In the genomic region with DNA sequence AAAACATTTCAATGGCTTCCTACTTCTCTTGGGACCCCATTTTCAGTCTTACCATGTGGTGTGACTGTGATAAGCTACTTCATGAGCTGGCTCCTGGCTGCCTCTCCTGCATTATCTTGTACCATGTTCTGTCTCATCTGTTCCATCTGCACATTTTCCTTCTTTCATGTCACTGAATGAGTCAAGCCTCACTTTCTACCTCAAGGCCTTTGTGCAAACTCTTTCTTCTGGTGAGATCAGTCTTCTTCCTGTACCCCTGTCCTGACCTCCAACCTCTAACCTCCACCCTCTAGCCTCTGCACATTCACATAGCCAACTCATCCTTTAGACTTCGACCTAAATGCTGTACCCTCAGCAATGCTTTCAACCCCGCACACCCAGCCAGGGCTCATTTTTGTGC, we compare ENCODE assay signal across 22 cellular contexts. TPM values are rescaled to one million over a fixed set of nuclear protein-coding genes. Genes with fewer than 3 reads are reported as not detected.
A peak's percentile ranks its signal among the peaks of the same experiment; 100 is the strongest.
DNase-seq lines count a peak whose midpoint lies in the region; ATAC-seq and TF ChIP-seq lines count a peak whose summit lies in the region.
"Had no signal": no experiment of that assay in that cellular context is flagged by ENCODE, and none has a peak within 500 bp of the region (broad histone marks: within the 10 kb centered on the region; RNA-seq: fewer than 3 reads in every experiment).

No MANE protein-coding gene starts in this region.

- no peak for DNase-seq in activated CD4-positive, alpha-beta T cell treated with anti-CD3 and anti-CD28 coated beads, Interleukin-2, amount 10 ng/mL, durations not matched to agents 24 days and 14 days
- no peak for DNase-seq in activated CD4-positive, alpha-beta T cell treated with anti-CD3 and anti-CD28 coated beads for 4 hours
- DNase-seq in activated naive CD4-positive, alpha-beta T cell treated with anti-CD3 and anti-CD28 coated beads, Interleukin-2, amount 50 U/mL, for 72 hours (ENCODE audit: low spot score in 2 of 2): no peak
- DNase-seq in activated naive CD4-positive, alpha-beta T cell (lab: John Stamatoyannopoulos, UW): no peak
- DNase-seq in activated naive CD8-positive, alpha-beta T cell treated with anti-CD3 and anti-CD28 coated beads, Interleukin-2, amount 50 U/mL, for 24 hours: no peak
- no peak for DNase-seq in stimulated activated naive CD8-positive, alpha-beta T cell treated with anti-CD3 and anti-CD28 coated beads, Interleukin-15, amount 100 ng/mL, for 72 hours
- DNase-seq in CD4-positive, alpha-beta memory T cell: no peak
- no peak for DNase-seq in left lung
- DNase-seq: DMS153, DND-41, GM23248, H7, KBM-7, MV-4-11, NCI-H1105 treated with DMSO at 0.1 percent for 48 hours, NCI-H146, NCI-H1930, NCI-H2107, NCI-H526 treated with DMSO at 0.1 percent for 48 hours, Right ventricle myocardium superior, RPMI8226 had no signal

- H3K9me3 ChIP-seq in CD4-positive, alpha-beta memory T cell (ENCODE audit: control insufficient read depth in 1 of 2, low read length in 2 of 2): no peaks in the 10 kb centered on the region
- H3K9me3 ChIP-seq in left lung: no peaks in the 10 kb centered on the region
- H3K9me3 ChIP-seq: SJSA1 had no signal

- H3K36me3 ChIP-seq in CD4-positive, alpha-beta memory T cell (ENCODE audit: insufficient read depth, low read length): no peaks in the 10 kb centered on the region
- H3K36me3 ChIP-seq in left lung: no peaks in the 10 kb centered on the region
- H3K36me3 ChIP-seq: SJSA1 had no signal

- H3K4me3 ChIP-seq in CD4-positive, alpha-beta memory T cell (ENCODE audit: low read length in 2 of 2): no peak overlapping the region
- no peak overlapping the region for H3K4me3 ChIP-seq in left lung
- H3K4me3 ChIP-seq: GM23248, SJSA1 had no signal

- H3K27ac Mint-ChIP-seq in activated CD4-positive, alpha-beta T cell treated with anti-CD3 and anti-CD28 coated beads, Interleukin-2, amount 10 ng/mL, durations not matched to agents 24 days and 14 days: peak overlapping the region; percentile 29
- H3K27ac Mint-ChIP-seq in activated naive CD4-positive, alpha-beta T cell treated with anti-CD3 and anti-CD28 coated beads, Interleukin-2, amount 50 U/mL, for 72 hours: peak overlapping the region in 1 of 2 donors; percentile 57
- H3K27ac Mint-ChIP-seq in activated naive CD8-positive, alpha-beta T cell treated with anti-CD3 and anti-CD28 coated beads, Interleukin-2, amount 50 U/mL, for 24 hours: peak overlapping the region; percentile 49
- peak overlapping the region in 1 of 2 donors; percentile 3 for H3K27ac Mint-ChIP-seq in stimulated activated naive CD8-positive, alpha-beta T cell treated with anti-CD3 and anti-CD28 coated beads, Interleukin-15, amount 100 ng/mL, for 72 hours
- H3K27ac Mint-ChIP-seq in CD4-positive, alpha-beta memory T cell: no peak overlapping the region

- intact Hi-C loops in activated CD4-positive, alpha-beta T cell treated with anti-CD3 and anti-CD28 coated beads, Interleukin-2, amount 10 ng/mL, durations not matched to agents 24 days and 14 days (cut with micrococcal nuclease): loop anchor here (10.0 kb wide), 2 partner anchors 308 to 582 kb away; no protein-coding TSS in a partner anchor
- intact Hi-C loops in CD4-positive, alpha-beta memory T cell (cut with micrococcal nuclease): no loop called here
- intact Hi-C loops in left lung (cut with DNase I): no loop called here

- H3K27me3 ChIP-seq in CD4-positive, alpha-beta memory T cell (ENCODE audit: insufficient read depth, low read length): no peaks in the 10 kb centered on the region
- H3K27me3 ChIP-seq in left lung: no peaks in the 10 kb centered on the region
- H3K27me3 ChIP-seq: SJSA1 had no signal

- H3K36me3 Mint-ChIP-seq in activated CD4-positive, alpha-beta T cell treated with anti-CD3 and anti-CD28 coated beads, Interleukin-2, amount 10 ng/mL, durations not matched to agents 24 days and 14 days (ENCODE audit: low read depth): no peaks in the 10 kb centered on the region
- no peaks in the 10 kb centered on the region for H3K36me3 Mint-ChIP-seq in activated naive CD4-positive, alpha-beta T cell treated with anti-CD3 and anti-CD28 coated beads, Interleukin-2, amount 50 U/mL, for 72 hours
- H3K36me3 Mint-ChIP-seq in activated naive CD8-positive, alpha-beta T cell treated with anti-CD3 and anti-CD28 coated beads, Interleukin-2, amount 50 U/mL, for 24 hours (ENCODE audit: low read depth): no peaks in the 10 kb centered on the region
- no peaks in the 10 kb centered on the region for H3K36me3 Mint-ChIP-seq in CD4-positive, alpha-beta memory T cell

- no peaks in the 10 kb centered on the region for H3K27me3 Mint-ChIP-seq in activated CD4-positive, alpha-beta T cell treated with anti-CD3 and anti-CD28 coated beads, Interleukin-2, amount 10 ng/mL, durations not matched to agents 24 days and 14 days
- peaks cover 11% of the 10 kb centered on the region for H3K27me3 Mint-ChIP-seq in activated naive CD8-positive, alpha-beta T cell treated with anti-CD3 and anti-CD28 coated beads, Interleukin-2, amount 50 U/mL, for 24 hours
- peaks cover 18% of the 10 kb centered on the region for H3K27me3 Mint-ChIP-seq in stimulated activated naive CD8-positive, alpha-beta T cell treated with anti-CD3 and anti-CD28 coated beads, Interleukin-15, amount 100 ng/mL, for 72 hours
- peaks cover 2 to 5% of the 10 kb centered on the region in 2 donors for H3K27me3 Mint-ChIP-seq in CD4-positive, alpha-beta memory T cell

- ATAC-seq in activated naive CD4-positive, alpha-beta T cell treated with anti-CD3 and anti-CD28 coated beads, Interleukin-2, amount 50 U/mL, for 72 hours: peak; percentile 54 to 93
- ATAC-seq in activated naive CD8-positive, alpha-beta T cell treated with anti-CD3 and anti-CD28 coated beads, Interleukin-2, amount 50 U/mL, for 24 hours: peak; percentile 81
- peak; percentile 65 for ATAC-seq in stimulated activated naive CD8-positive, alpha-beta T cell treated with anti-CD3 and anti-CD28 coated beads, Interleukin-15, amount 100 ng/mL, for 72 hours
- ATAC-seq in left lung: no peak

- H3K4me1 Mint-ChIP-seq in activated CD4-positive, alpha-beta T cell treated with anti-CD3 and anti-CD28 coated beads, Interleukin-2, amount 10 ng/mL, durations not matched to agents 24 days and 14 days: no peaks in the 10 kb centered on the region
- peaks cover 6% of the 10 kb centered on the region for H3K4me1 Mint-ChIP-seq in activated naive CD8-positive, alpha-beta T cell treated with anti-CD3 and anti-CD28 coated beads, Interleukin-2, amount 50 U/mL, for 24 hours
- peaks cover 7% of the 10 kb centered on the region for H3K4me1 Mint-ChIP-seq in stimulated activated naive CD8-positive, alpha-beta T cell treated with anti-CD3 and anti-CD28 coated beads, Interleukin-15, amount 100 ng/mL, for 72 hours
- H3K4me1 Mint-ChIP-seq in CD4-positive, alpha-beta memory T cell: no peaks in the 10 kb centered on the region

- no peak overlapping the region for H3K4me3 Mint-ChIP-seq in activated CD4-positive, alpha-beta T cell treated with anti-CD3 and anti-CD28 coated beads, Interleukin-2, amount 10 ng/mL, durations not matched to agents 24 days and 14 days
- H3K4me3 Mint-ChIP-seq in activated naive CD8-positive, alpha-beta T cell treated with anti-CD3 and anti-CD28 coated beads, Interleukin-2, amount 50 U/mL, for 24 hours: no peak overlapping the region
- H3K4me3 Mint-ChIP-seq in stimulated activated naive CD8-positive, alpha-beta T cell treated with anti-CD3 and anti-CD28 coated beads, Interleukin-15, amount 100 ng/mL, for 72 hours: no peak overlapping the region
- H3K4me3 Mint-ChIP-seq in CD4-positive, alpha-beta memory T cell: no peak overlapping the region

- CTCF ChIA-PET in CD4-positive, alpha-beta memory T cell (lab: Charles Lee; ENCODE audit: partially characterized antibody): interaction anchor here (0.9 kb wide), 1 partner anchor 12 kb away, joined by 3 read pairs; no protein-coding TSS in a partner anchor

- no peak for TF ChIP-seq CTCF in left lung (IDR thresholded peaks at IDR 0.05)

- H3K4me1 ChIP-seq in CD4-positive, alpha-beta memory T cell (ENCODE audit: insufficient read depth, low read length): no peaks in the 10 kb centered on the region
- no peaks in the 10 kb centered on the region for H3K4me1 ChIP-seq in left lung
- H3K4me1 ChIP-seq: SJSA1 had no signal

- H3K9me3 Mint-ChIP-seq in activated CD4-positive, alpha-beta T cell treated with anti-CD3 and anti-CD28 coated beads, Interleukin-2, amount 10 ng/mL, durations not matched to agents 24 days and 14 days: no peaks in the 10 kb centered on the region
- no peaks in the 10 kb centered on the region for H3K9me3 Mint-ChIP-seq in activated naive CD4-positive, alpha-beta T cell treated with anti-CD3 and anti-CD28 coated beads, Interleukin-2, amount 50 U/mL, for 72 hours
- no peaks in the 10 kb centered on the region for H3K9me3 Mint-ChIP-seq in activated naive CD8-positive, alpha-beta T cell treated with anti-CD3 and anti-CD28 coated beads, Interleukin-2, amount 50 U/mL, for 24 hours
- no peaks in the 10 kb centered on the region for H3K9me3 Mint-ChIP-seq in stimulated activated naive CD8-positive, alpha-beta T cell treated with anti-CD3 and anti-CD28 coated beads, Interleukin-15, amount 100 ng/mL, for 72 hours
- no peaks in the 10 kb centered on the region for H3K9me3 Mint-ChIP-seq in CD4-positive, alpha-beta memory T cell

- no peak overlapping the region for H3K27ac ChIP-seq in CD4-positive, alpha-beta memory T cell (ENCODE audit: low read depth, low read length)
- no peak overlapping the region for H3K27ac ChIP-seq in left lung
- H3K27ac ChIP-seq: GM23248, SJSA1 had no signal

- POLR2A ChIA-PET in CD4-positive, alpha-beta memory T cell (lab: Charles Lee; ENCODE audit: partially characterized antibody): no interaction called here

RNA-seq across cellular contexts. Expression of a gene that starts 9.6 kb away (rescaled TPM):
- total RNA-seq in activated CD4-positive, alpha-beta T cell treated with anti-CD3 and anti-CD28 coated beads, Interleukin-2, amount 10 ng/mL, durations not matched to agents 24 days and 14 days: 1.6 and 1.9 TPM in 2 replicates
- under 1 TPM in 1 of 2 donors, not detected in 1; 0.78 TPM for total RNA-seq in activated naive CD4-positive, alpha-beta T cell treated with anti-CD3 and anti-CD28 coated beads, Interleukin-2, amount 50 U/mL, for 72 hours
- under 1 TPM; 0.22 to 0.32 TPM for total RNA-seq in CD4-positive, alpha-beta memory T cell
- polyA plus RNA-seq in CD4-positive, alpha-beta memory T cell: under 1 TPM; 0.08 to 0.33 TPM
- total RNA-seq in left lung: under 1 TPM; 0.81 to 0.93 TPM

Comparison
In these comparisons a context has a peak if more than half of its experiments do, and no peak if none do; other contexts are left out.
1. H3K27ac Mint-ChIP-seq: peak in activated CD4-positive, alpha-beta T cell treated with anti-CD3 and anti-CD28 coated beads, Interleukin-2, amount 10 ng/mL, durations not matched to agents 24 days and 14 days (single experiment) and activated naive CD8-positive, alpha-beta T cell treated with anti-CD3 and anti-CD28 coated beads, Interleukin-2, amount 50 U/mL, for 24 hours (single experiment); none in CD4-positive, alpha-beta memory T cell (0 of 7).